Comparison of ENCODE assay signal across 1 cellular context in the genomic region with DNA sequence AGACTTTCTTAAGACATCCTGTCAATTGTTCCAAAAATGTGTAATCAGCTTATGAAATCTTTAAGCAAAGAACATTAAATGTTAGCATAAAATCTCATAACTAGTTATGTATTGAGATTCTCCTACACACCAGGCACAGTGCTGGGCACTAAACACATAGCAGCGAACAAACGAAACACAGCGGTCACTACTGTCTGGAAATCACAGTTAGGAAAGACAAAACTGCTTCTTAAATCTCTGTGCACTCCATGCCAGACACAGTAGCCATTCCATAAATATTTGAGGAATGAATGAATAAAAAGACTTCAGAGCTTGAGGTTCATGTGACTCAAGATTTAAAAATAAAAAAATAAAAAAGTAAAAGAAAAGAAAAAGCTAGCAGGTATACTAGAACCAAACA.
TF ChIP-seq lines count a peak whose summit lies in the region.

No MANE protein-coding gene starts in this region.

TF ChIP-seq in GM23338, 12 proteins besides CTCF, POLR2A, EP300 and RAD21 (continued from another document):
- TF ChIP-seq, protein P1, sequence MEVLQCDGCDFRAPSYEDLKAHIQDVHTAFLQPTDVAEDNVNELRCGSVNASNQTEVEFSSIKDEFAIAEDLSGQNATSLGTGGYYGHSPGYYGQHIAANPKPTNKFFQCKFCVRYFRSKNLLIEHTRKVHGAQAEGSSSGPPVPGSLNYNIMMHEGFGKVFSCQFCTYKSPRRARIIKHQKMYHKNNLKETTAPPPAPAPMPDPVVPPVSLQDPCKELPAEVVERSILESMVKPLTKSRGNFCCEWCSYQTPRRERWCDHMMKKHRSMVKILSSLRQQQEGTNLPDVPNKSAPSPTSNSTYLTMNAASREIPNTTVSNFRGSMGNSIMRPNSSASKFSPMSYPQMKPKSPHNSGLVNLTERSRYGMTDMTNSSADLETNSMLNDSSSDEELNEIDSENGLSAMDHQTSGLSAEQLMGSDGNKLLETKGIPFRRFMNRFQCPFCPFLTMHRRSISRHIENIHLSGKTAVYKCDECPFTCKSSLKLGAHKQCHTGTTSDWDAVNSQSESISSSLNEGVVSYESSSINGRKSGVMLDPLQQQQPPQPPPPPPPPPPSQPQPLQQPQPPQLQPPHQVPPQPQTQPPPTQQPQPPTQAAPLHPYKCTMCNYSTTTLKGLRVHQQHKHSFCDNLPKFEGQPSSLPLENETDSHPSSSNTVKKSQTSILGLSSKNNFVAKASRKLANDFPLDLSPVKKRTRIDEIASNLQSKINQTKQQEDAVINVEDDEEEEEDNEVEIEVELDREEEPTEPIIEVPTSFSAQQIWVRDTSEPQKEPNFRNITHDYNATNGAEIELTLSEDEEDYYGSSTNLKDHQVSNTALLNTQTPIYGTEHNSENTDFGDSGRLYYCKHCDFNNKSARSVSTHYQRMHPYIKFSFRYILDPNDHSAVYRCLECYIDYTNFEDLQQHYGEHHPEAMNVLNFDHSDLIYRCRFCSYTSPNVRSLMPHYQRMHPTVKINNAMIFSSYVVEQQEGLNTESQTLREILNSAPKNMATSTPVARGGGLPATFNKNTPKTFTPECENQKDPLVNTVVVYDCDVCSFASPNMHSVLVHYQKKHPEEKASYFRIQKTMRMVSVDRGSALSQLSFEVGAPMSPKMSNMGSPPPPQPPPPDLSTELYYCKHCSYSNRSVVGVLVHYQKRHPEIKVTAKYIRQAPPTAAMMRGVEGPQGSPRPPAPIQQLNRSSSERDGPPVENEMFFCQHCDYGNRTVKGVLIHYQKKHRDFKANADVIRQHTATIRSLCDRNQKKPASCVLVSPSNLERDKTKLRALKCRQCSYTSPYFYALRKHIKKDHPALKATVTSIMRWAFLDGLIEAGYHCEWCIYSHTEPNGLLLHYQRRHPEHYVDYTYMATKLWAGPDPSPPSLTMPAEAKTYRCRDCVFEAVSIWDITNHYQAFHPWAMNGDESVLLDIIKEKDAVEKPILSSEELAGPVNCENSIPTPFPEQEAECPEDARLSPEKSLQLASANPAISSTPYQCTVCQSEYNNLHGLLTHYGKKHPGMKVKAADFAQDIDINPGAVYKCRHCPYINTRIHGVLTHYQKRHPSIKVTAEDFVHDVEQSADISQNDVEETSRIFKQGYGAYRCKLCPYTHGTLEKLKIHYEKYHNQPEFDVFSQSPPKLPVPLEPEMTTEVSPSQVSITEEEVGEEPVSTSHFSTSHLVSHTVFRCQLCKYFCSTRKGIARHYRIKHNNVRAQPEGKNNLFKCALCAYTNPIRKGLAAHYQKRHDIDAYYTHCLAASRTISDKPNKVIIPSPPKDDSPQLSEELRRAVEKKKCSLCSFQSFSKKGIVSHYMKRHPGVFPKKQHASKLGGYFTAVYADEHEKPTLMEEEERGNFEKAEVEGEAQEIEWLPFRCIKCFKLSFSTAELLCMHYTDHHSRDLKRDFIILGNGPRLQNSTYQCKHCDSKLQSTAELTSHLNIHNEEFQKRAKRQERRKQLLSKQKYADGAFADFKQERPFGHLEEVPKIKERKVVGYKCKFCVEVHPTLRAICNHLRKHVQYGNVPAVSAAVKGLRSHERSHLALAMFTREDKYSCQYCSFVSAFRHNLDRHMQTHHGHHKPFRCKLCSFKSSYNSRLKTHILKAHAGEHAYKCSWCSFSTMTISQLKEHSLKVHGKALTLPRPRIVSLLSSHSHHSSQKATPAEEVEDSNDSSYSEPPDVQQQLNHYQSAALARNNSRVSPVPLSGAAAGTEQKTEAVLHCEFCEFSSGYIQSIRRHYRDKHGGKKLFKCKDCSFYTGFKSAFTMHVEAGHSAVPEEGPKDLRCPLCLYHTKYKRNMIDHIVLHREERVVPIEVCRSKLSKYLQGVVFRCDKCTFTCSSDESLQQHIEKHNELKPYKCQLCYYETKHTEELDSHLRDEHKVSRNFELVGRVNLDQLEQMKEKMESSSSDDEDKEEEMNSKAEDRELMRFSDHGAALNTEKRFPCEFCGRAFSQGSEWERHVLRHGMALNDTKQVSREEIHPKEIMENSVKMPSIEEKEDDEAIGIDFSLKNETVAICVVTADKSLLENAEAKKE (CRISPR knock-in tag; IDR thresholded peaks at IDR 0.05): no peak
- TF ChIP-seq JUNB (IDR thresholded peaks at IDR 0.05; ENCODE audit: unreplicated experiment): no peak
